1 cellular context compared by ENCODE assay signal in genomic region chr2:176151199-176152099, GRCh38.
TF ChIP-seq lines count a peak whose summit lies in the region.

TSS of gene HOXD4 (plus strand) at chr2:176151550. CDS start at chr2:176151634, 84 bp downstream.

TF ChIP-seq in WTC11, 78 proteins besides CTCF, POLR2A, EP300 and RAD21 (continued from another document):
- TF ChIP-seq, protein P1, sequence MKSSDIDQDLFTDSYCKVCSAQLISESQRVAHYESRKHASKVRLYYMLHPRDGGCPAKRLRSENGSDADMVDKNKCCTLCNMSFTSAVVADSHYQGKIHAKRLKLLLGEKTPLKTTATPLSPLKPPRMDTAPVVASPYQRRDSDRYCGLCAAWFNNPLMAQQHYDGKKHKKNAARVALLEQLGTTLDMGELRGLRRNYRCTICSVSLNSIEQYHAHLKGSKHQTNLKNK (CRISPR knock-in tag; IDR thresholded peaks at IDR 0.05) = no peak
- TF ChIP-seq NFYB (CRISPR knock-in tag; conservative IDR thresholded peaks at IDR 0.05; ENCODE audit: low read depth) (0 out of 2 replicates have a peak, but pooled peaks have one; percentile 26), TEAD1 (CRISPR knock-in tag; IDR thresholded peaks at IDR 0.05) (no peak)
- TF ChIP-seq, protein P2, sequence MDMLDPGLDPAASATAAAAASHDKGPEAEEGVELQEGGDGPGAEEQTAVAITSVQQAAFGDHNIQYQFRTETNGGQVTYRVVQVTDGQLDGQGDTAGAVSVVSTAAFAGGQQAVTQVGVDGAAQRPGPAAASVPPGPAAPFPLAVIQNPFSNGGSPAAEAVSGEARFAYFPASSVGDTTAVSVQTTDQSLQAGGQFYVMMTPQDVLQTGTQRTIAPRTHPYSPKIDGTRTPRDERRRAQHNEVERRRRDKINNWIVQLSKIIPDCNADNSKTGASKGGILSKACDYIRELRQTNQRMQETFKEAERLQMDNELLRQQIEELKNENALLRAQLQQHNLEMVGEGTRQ (CRISPR knock-in tag; IDR thresholded peaks at IDR 0.05) = peak; percentile 77
